In genomic region chr15:74895830-74896229, GRCh38 we compare ENCODE assay signal across 1 cellular context.
A peak's percentile ranks its signal among the peaks of the same experiment; 100 is the strongest.
TF ChIP-seq lines count a peak whose summit lies in the region.

No MANE protein-coding gene starts in this region.

TF ChIP-seq in HepG2, 621 proteins besides CTCF, POLR2A, EP300 and RAD21:
- peak; percentile 51; the same call in 1 of the 2 replicates for TF ChIP-seq POLR2G (IDR thresholded peaks at IDR 0.05; ENCODE audit: low read depth, low read length)
- TF ChIP-seq RBFOX2 (IDR thresholded peaks at IDR 0.05; ENCODE audit: low read depth, low read length), result peak; percentile 14; the same call in 1 of the 2 replicates
- TF ChIP-seq POLR2AphosphoS5 (IDR thresholded peaks at IDR 0.05; ENCODE audit: low read depth, low read length), result peak; percentile 24; the same call in 1 of the 2 replicates
- no peak for TF ChIP-seq ZNF781 (CRISPR knock-in tag; IDR thresholded peaks at IDR 0.05; ENCODE audit: borderline replicate concordance, not compliant biosample characterization)
- no peak for TF ChIP-seq KDM1A (CRISPR knock-in tag; IDR thresholded peaks at IDR 0.05)
- TF ChIP-seq ZBTB44 (CRISPR knock-in tag; IDR thresholded peaks at IDR 0.05), result no peak
- TF ChIP-seq SRSF1 (optimal IDR thresholded peaks at IDR 0.05; ENCODE audit: low read depth, low read length), result no peak
